ENCODE assay signal across 8 cellular contexts in genomic region chr6:32837651-32838113, GRCh38. TPM values are rescaled to one million over a fixed set of nuclear protein-coding genes. Genes with fewer than 3 reads are reported as not detected.
DNase-seq lines count a peak whose midpoint lies in the region; ATAC-seq and TF ChIP-seq lines count a peak whose summit lies in the region.

No MANE protein-coding gene starts in this region.

- H2AFZ ChIP-seq in H9 (ENCODE audit: low read length) (no peak overlapping the region), fibroblast of lung (ENCODE audit: low read length) (peak overlapping the region; percentile 88)

- H3K27ac Mint-ChIP-seq in H9: no peak overlapping the region

- H3K36me3 Mint-ChIP-seq in H9 (ENCODE audit: insufficient read depth in 1 of 3, low read depth in 3 of 3): peaks cover 5 to 23% (median 6%) of the 10 kb centered on the region in 3 experiments; a peak in 6 of 7 replicates

- H3K9ac ChIP-seq in H9 (ENCODE audit: extremely low read depth, insufficient read length, low read length) (no peak overlapping the region), fibroblast of lung (ENCODE audit: insufficient read depth, low read length) (peak overlapping the region; percentile 51)

- no peak for TF ChIP-seq EP300 in sigmoid colon (IDR thresholded peaks at IDR 0.05)

- H3K4me3 Mint-ChIP-seq in H9: peak overlapping the region; percentile 80 to 86

- no peak overlapping the region for H2BK5ac ChIP-seq in H9 (ENCODE audit: insufficient read length, low read length)

- ATAC-seq in HG02938 (IDR thresholded peaks at IDR 0.05; ENCODE audit: unreplicated experiment): no peak

- no CpG with 5 or more reads among the region's 12 CpGs for WGBS in H9 (ENCODE audit: extremely low coverage, insufficient read length, low lambda C conversion rate)
- 31 to 37% methylated on average over 12 of the region's 12 CpGs for WGBS in sigmoid colon, 2 donors

- no peak overlapping the region for H3K56ac ChIP-seq in H9 (ENCODE audit: insufficient read length, low read depth, low read length)

- H3K9me3 Mint-ChIP-seq in H9: no peaks in the 10 kb centered on the region

- no peak overlapping the region for H2BK15ac ChIP-seq in H9 (ENCODE audit: low read depth, low read length)

- H3K23ac ChIP-seq in H9 (ENCODE audit: insufficient read length, low read depth, low read length): no peak overlapping the region

- no peak overlapping the region for H4K8ac ChIP-seq in H9 (replicated peaks; ENCODE audit: insufficient read length, low read depth, low read length)

- H2AK5ac ChIP-seq in H9 (ENCODE audit: insufficient read length, low read length): no peak overlapping the region

- H3K4me2 ChIP-seq in H9 (ENCODE audit: insufficient read depth, insufficient read length, low read length) (peak overlapping the region; percentile 50), fibroblast of lung (ENCODE audit: extremely low read depth, insufficient read depth, low read length) (peak overlapping the region; percentile 98)

- H3K23me2 ChIP-seq in H9 (ENCODE audit: insufficient read length, low read depth, low read length, poor library complexity, severe bottlenecking): peaks cover 6% of the 10 kb centered on the region

- H3K4me3 ChIP-seq in SJSA1 (peak overlapping the region; percentile 68), fibroblast of lung (replicated peaks in 1 of 4; ENCODE audit: control extremely low read depth in 1 of 4, insufficient read depth in 1 of 4, low read depth in 3 of 4, low read length in 4 of 4) (peak overlapping the region; percentile 78 to 88 (median 78)), sigmoid colon (peak overlapping the region; percentile 56 to 81 (median 64))

- TF ChIP-seq POLR2A in sigmoid colon (IDR thresholded peaks at IDR 0.05): no peak

- H3K4me1 Mint-ChIP-seq in H9: peaks cover 5 to 18% of the 10 kb centered on the region in 2 experiments

- TF ChIP-seq CTCF in H9 (conservative IDR thresholded peaks at IDR 0.05): no peak
- no peak for TF ChIP-seq CTCF in fibroblast of lung (conservative IDR thresholded peaks at IDR 0.05 in 1 of 2, IDR thresholded peaks at IDR 0.05 in 1 of 2; ENCODE audit: low read depth in 1 of 2, low read length in 2 of 2)
- TF ChIP-seq CTCF in sigmoid colon (IDR thresholded peaks at IDR 0.05): no peak

- H2BK120ac ChIP-seq in H9 (ENCODE audit: low read depth, low read length, poor library complexity, severe bottlenecking): no peak overlapping the region

- intact Hi-C loops in sigmoid colon (cut with DNase I): loop anchor here (1.0 kb wide), 2 partner anchors 16 to 31 kb away; partner anchors contain the start of gene TAP1

- H3K14ac ChIP-seq in H9 (ENCODE audit: insufficient read depth, low read length): no peak overlapping the region; the same call in none of the 2 replicates

- H3K18ac ChIP-seq in H9 (ENCODE audit: insufficient read length, low read depth, low read length): peak overlapping the region; percentile 62

- H3K79me2 ChIP-seq in H9 (ENCODE audit: insufficient read depth, low read length) (no peaks in the 10 kb centered on the region), fibroblast of lung (ENCODE audit: control insufficient read depth, insufficient read depth, low read length) (peaks cover 3% of the 10 kb centered on the region)

- H3K27ac ChIP-seq in H9 (ENCODE audit: insufficient read length, low read depth, low read length) (no peak overlapping the region), SJSA1 (peak overlapping the region; percentile 48), fibroblast of lung (ENCODE audit: insufficient read depth, low read length) (peak overlapping the region; percentile 90), sigmoid colon (peak overlapping the region; percentile 84 to 97 (median 90))

- no peak for DNase-seq in H9
- DNase-seq in SJSA1 (ENCODE audit: low read depth in 1 of 2, low spot score in 2 of 2): no peak
- DNase-seq in fibroblast of lung (ENCODE audit: low read depth in 2 of 2): peak in 1 of 2 donors; percentile 42
- no peak for DNase-seq in sigmoid colon
- DNase-seq in hepatic stellate cell (ENCODE audit: low spot score): no peak
- no peak for DNase-seq in T-helper 9 cell
- DNase-seq in stimulated activated CD4-positive, alpha-beta T cell treated with anti-CD3 and anti-CD28 coated beads, Interleukin-2, amount 100 ng/mL, for 24 hours: no peak

- peaks cover 73% of the 10 kb centered on the region for H3K36me3 ChIP-seq in SJSA1
- peaks cover 10% of the 10 kb centered on the region for H3K36me3 ChIP-seq in fibroblast of lung (ENCODE audit: control insufficient read depth, insufficient read depth, low read length)
- peaks cover 0 to 43% (median 4%) of the 10 kb centered on the region in 4 donors for H3K36me3 ChIP-seq in sigmoid colon

- H3K9me3 ChIP-seq in H9 (ENCODE audit: control insufficient read depth, low read depth, low read length) (no peaks in the 10 kb centered on the region), SJSA1 (replicated peaks) (no peaks in the 10 kb centered on the region), fibroblast of lung (ENCODE audit: control insufficient read depth, insufficient read depth, low read depth, low read length) (no peaks in the 10 kb centered on the region), sigmoid colon (no peaks in the 10 kb centered on the region)

- H3T11ph ChIP-seq in H9 (ENCODE audit: low read length): no peak overlapping the region

- no peak overlapping the region for H4K5ac ChIP-seq in H9 (ENCODE audit: insufficient read length, low read depth, low read length)

- H3K27me3 ChIP-seq in H9 (ENCODE audit: insufficient read depth, low read length) (no peaks in the 10 kb centered on the region), SJSA1 (replicated peaks) (no peaks in the 10 kb centered on the region), fibroblast of lung (ENCODE audit: control insufficient read depth, insufficient read depth, low read length) (no peaks in the 10 kb centered on the region), sigmoid colon (no peaks in the 10 kb centered on the region)

- H3K27me3 Mint-ChIP-seq in H9 (ENCODE audit: low read depth): peaks cover 12% of the 10 kb centered on the region

- H2BK12ac ChIP-seq in H9 (ENCODE audit: insufficient read length, low read depth, low read length): no peak overlapping the region

- no peaks in the 10 kb centered on the region for H4K20me1 ChIP-seq in H9 (ENCODE audit: control insufficient read depth, insufficient read depth, insufficient read length)
- H4K20me1 ChIP-seq in fibroblast of lung (ENCODE audit: control insufficient read depth, extremely low read depth, insufficient read depth, low read length): no peaks in the 10 kb centered on the region

- no peaks in the 10 kb centered on the region for H3K79me1 ChIP-seq in H9 (ENCODE audit: insufficient read depth, low read depth, low read length, poor library complexity, severe bottlenecking)

- no peak overlapping the region for H4K91ac ChIP-seq in H9 (ENCODE audit: insufficient read length, low read depth, low read length)

- peaks cover 4% of the 10 kb centered on the region; the same call in 1 of the 2 replicates for H3K4me1 ChIP-seq in H9 (ENCODE audit: insufficient read depth, low read length)
- peaks cover 15% of the 10 kb centered on the region for H3K4me1 ChIP-seq in SJSA1 (replicated peaks)
- no peaks in the 10 kb centered on the region for H3K4me1 ChIP-seq in fibroblast of lung (ENCODE audit: control insufficient read depth, extremely low read depth, insufficient read depth, low read length)
- H3K4me1 ChIP-seq in sigmoid colon: peaks cover 0 to 20% (median 15%) of the 10 kb centered on the region in 4 donors

- H3K4ac ChIP-seq in H9 (ENCODE audit: low read depth, low read length): no peak overlapping the region

- no peak overlapping the region for H2BK20ac ChIP-seq in H9 (ENCODE audit: low read depth, low read length, poor library complexity, severe bottlenecking)

RNA-seq across cellular contexts. Expression of gene TAP2, which starts 0.9 kb away (rescaled TPM):
- total RNA-seq in H9 (2021) (16.3 and 20.3 TPM in 2 replicates), fibroblast of lung (14.1 and 27.7 TPM in 2 replicates), sigmoid colon (1 to 10 TPM; 5.9 to 9.2 (median 7.2) TPM)
- total RNA-seq in SJSA1 (2014; rRNA removed; shearing (Covaris generic)): 18.5 and 34.2 TPM in 2 replicates
- polyA plus RNA-seq in fibroblast of lung (18.6 and 20.7 TPM in 2 replicates), sigmoid colon (10 to 100 TPM in 1 of 3 donors, 1 to 10 TPM in 2; 2.4 to 54.5 (median 3.0) TPM)
- 30.1 and 35.5 TPM in 2 replicates for polyA plus RNA-seq in fibroblast of lung (2012)
- 39.1 and 91.6 TPM in 2 replicates for polyA minus RNA-seq in fibroblast of lung (ENCODE audit: low replicate concordance)

RNA-seq across cellular contexts. Expression of gene PSMB8, which starts 6.2 kb away (rescaled TPM):
- total RNA-seq in H9 (2021) (17.6 and 19.1 TPM in 2 replicates), fibroblast of lung (72.9 and 77.3 TPM in 2 replicates), sigmoid colon (10 to 100 TPM; 34.3 to 45.7 (median 40.7) TPM)
- total RNA-seq in SJSA1 (2014; rRNA removed; shearing (Covaris generic)): 107 and 118 TPM in 2 replicates
- polyA plus RNA-seq in fibroblast of lung (77.1 and 80.0 TPM in 2 replicates), sigmoid colon (100 to 1,000 TPM; 199 to 305 (median 286) TPM)
- polyA plus RNA-seq in fibroblast of lung (2012): 86.8 and 93.4 TPM in 2 replicates
- polyA minus RNA-seq in fibroblast of lung (ENCODE audit: low replicate concordance): 35.2 and 47.9 TPM in 2 replicates

RNA-seq across cellular contexts. Expression of gene TAP1, which starts 15.8 kb away (rescaled TPM):
- total RNA-seq in H9 (2021): 12.1 and 12.7 TPM in 2 replicates
- 92.8 and 106 TPM in 2 replicates for total RNA-seq in SJSA1 (2014; rRNA removed; shearing (Covaris generic))
- 66.8 and 107 TPM in 2 replicates for total RNA-seq in fibroblast of lung
- polyA plus RNA-seq in fibroblast of lung: 30.7 and 31.4 TPM in 2 replicates
- 33.7 and 39.7 TPM in 2 replicates for polyA plus RNA-seq in fibroblast of lung (2012)
- 91.4 and 92.5 TPM in 2 replicates for polyA minus RNA-seq in fibroblast of lung (ENCODE audit: low replicate concordance)
- 10 to 100 TPM; 22.5 to 35.0 (median 24.6) TPM for total RNA-seq in sigmoid colon
- 100 to 1,000 TPM in 1 of 3 donors, 10 to 100 TPM in 2; 11.4 to 211 (median 19.2) TPM for polyA plus RNA-seq in sigmoid colon

RNA-seq across cellular contexts. Expression of gene PSMB9, which starts 16.3 kb away (rescaled TPM):
- total RNA-seq in H9 (2021) (3.2 and 3.5 TPM in 2 replicates), fibroblast of lung (54.7 and 64.4 TPM in 2 replicates), sigmoid colon (10 to 100 TPM; 10.2 to 23.2 (median 13.8) TPM)
- total RNA-seq in SJSA1 (2014; rRNA removed; shearing (Covaris generic)): 66.0 and 91.8 TPM in 2 replicates
- polyA plus RNA-seq in fibroblast of lung (43.0 and 75.0 TPM in 2 replicates), sigmoid colon (100 to 1,000 TPM in 2 of 3 donors, 10 to 100 TPM in 1; 81.1 to 233 (median 129) TPM)
- 50.9 and 86.2 TPM in 2 replicates for polyA plus RNA-seq in fibroblast of lung (2012)
- polyA minus RNA-seq in fibroblast of lung (ENCODE audit: low replicate concordance): 28.1 and 89.4 TPM in 2 replicates

RNA-seq across cellular contexts. Expression of gene HLA-DOB, which starts 20.9 kb away (rescaled TPM):
- total RNA-seq in H9 (2021) (0.20 TPM in 1 of 2 replicates, not detected in the other), fibroblast of lung (under 0.01 and 0.26 TPM in 2 replicates), sigmoid colon (1 to 10 TPM in 1 of 4 donors, under 1 TPM in 1, not detected in 2; 0.68 to 1.8 TPM)
- total RNA-seq in SJSA1 (2014; rRNA removed; shearing (Covaris generic)): 0.32 TPM in 1 of 2 replicates, not detected in the other
- polyA plus RNA-seq in fibroblast of lung (0.16 and 0.49 TPM in 2 replicates), sigmoid colon (10 to 100 TPM in 1 of 3 donors, 1 to 10 TPM in 2; 1.2 to 31.8 (median 1.6) TPM)
- polyA plus RNA-seq in fibroblast of lung (2012): 0.10 and 0.28 TPM in 2 replicates
- polyA minus RNA-seq in fibroblast of lung (ENCODE audit: low replicate concordance): not detected in 2 replicates
